30 cellular contexts compared by ENCODE assay signal in the genomic region with DNA sequence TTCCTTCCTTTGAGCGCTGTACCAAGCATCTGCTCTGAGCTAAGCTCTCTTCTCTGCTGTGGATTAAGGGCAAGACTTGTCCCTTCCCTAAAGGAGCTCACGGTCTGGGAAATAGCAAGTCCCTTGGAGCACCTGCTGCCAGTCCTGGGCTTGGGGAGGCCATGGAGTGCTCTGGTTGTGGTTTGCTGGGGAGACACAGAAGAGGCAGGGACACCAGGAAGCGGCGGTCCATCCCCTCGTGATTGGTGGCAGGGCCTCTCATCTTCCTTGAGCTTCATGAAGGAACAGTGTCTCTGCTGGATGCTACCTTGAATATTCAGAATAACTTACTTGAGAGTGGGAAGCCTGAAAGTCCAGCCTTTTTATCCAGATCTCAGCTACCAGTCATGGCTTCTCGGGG. TPM values are rescaled to one million over a fixed set of nuclear protein-coding genes. Genes with fewer than 3 reads are reported as not detected.
"Had no signal": no experiment of that assay in that cellular context is flagged by ENCODE, and none has a peak within 500 bp of the region (broad histone marks: within the 10 kb centered on the region; RNA-seq: fewer than 3 reads in every experiment).

No MANE protein-coding gene starts in this region.

- H3K4me3 ChIP-seq: body of pancreas, colonic mucosa, dorsolateral prefrontal cortex, gastrocnemius medialis, thoracic aorta, upper lobe of left lung had no signal

- H3K4me1 Mint-ChIP-seq: activated CD4-positive, alpha-beta memory T cell treated with anti-CD3 and anti-CD28 coated beads, Interleukin-2, amount 10 ng/mL, durations not matched to agents 7 days and 5 days; activated CD4-positive, alpha-beta T cell treated with anti-CD3 and anti-CD28 coated beads, Interleukin-2, amount 10 ng/mL, durations not matched to agents 7 days and 5 days; activated T-helper 17 cell treated with anti-CD3 and anti-CD28 coated beads, Interleukin-2, amount 50 U/mL, for 72 hours had no signal

- H3K4me1 ChIP-seq: body of pancreas, colonic mucosa, gastrocnemius medialis had no signal

- ATAC-seq: activated naive CD4-positive, alpha-beta T cell treated with anti-CD3 and anti-CD28 coated beads, Interleukin-2, amount 50 U/mL, for 72 hours; activated T-helper 17 cell treated with anti-CD3 and anti-CD28 coated beads, Interleukin-2, amount 50 U/mL, for 72 hours; body of pancreas; effector memory CD8-positive, alpha-beta T cell; gastrocnemius medialis; naive thymus-derived CD4-positive, alpha-beta T cell; right cardiac atrium had no signal

- H3K9me3 ChIP-seq: body of pancreas, colonic mucosa, gastrocnemius medialis, thoracic aorta, upper lobe of left lung had no signal

- H3K9me3 Mint-ChIP-seq: activated CD4-positive, alpha-beta memory T cell treated with anti-CD3 and anti-CD28 coated beads, Interleukin-2, amount 10 ng/mL, durations not matched to agents 7 days and 5 days; activated CD4-positive, alpha-beta T cell treated with anti-CD3 and anti-CD28 coated beads, Interleukin-2, amount 10 ng/mL, durations not matched to agents 7 days and 5 days; effector memory CD8-positive, alpha-beta T cell; T-helper 1 cell treated with Interleukin-12 subunit alpha and Interleukin-12 subunit beta and Interleukin-4 antibody, amounts not matched to agents 30 μg/mL and 1 μg/mL, for 36 hours had no signal

- H3K36me3 ChIP-seq: colonic mucosa, gastrocnemius medialis, thoracic aorta, upper lobe of left lung had no signal

- H3K36me3 Mint-ChIP-seq: activated naive CD4-positive, alpha-beta T cell treated with anti-CD3 and anti-CD28 coated beads, Interleukin-2, amount 50 U/mL, for 72 hours; WTC11 had no signal

- H3K4me3 Mint-ChIP-seq: activated CD4-positive, alpha-beta memory T cell treated with anti-CD3 and anti-CD28 coated beads, Interleukin-2, amount 10 ng/mL, durations not matched to agents 7 days and 5 days; activated CD4-positive, alpha-beta T cell treated with anti-CD3 and anti-CD28 coated beads, Interleukin-2, amount 10 ng/mL, durations not matched to agents 7 days and 5 days; activated T-cell treated with anti-CD3 and anti-CD28 coated beads, Interleukin-2, amount 50 U/mL, for 24 hours; activated T-helper 17 cell treated with anti-CD3 and anti-CD28 coated beads, Interleukin-2, amount 50 U/mL, for 72 hours; effector memory CD8-positive, alpha-beta T cell; naive thymus-derived CD4-positive, alpha-beta T cell; stimulated activated naive CD8-positive, alpha-beta T cell treated with anti-CD3 and anti-CD28 coated beads, Interleukin-15, Interleukin-2, amounts not matched to agents 100 ng/mL and 50 ng/mL, for 24 hours; T-helper 1 cell treated with Interleukin-12 subunit alpha and Interleukin-12 subunit beta and Interleukin-4 antibody, amounts not matched to agents 30 μg/mL and 1 μg/mL, for 36 hours; WTC11 had no signal

- DNase-seq: activated CD4-positive, alpha-beta memory T cell treated with anti-CD3 and anti-CD28 coated beads, Interleukin-2, amount 10 ng/mL, durations not matched to agents 7 days and 5 days; activated CD4-positive, alpha-beta T cell treated with anti-CD3 and anti-CD28 coated beads for 1 hour; activated CD4-positive, alpha-beta T cell treated with anti-CD3 and anti-CD28 coated beads, Interleukin-2, amount 10 ng/mL, durations not matched to agents 7 days and 5 days; activated CD8-positive, alpha-beta memory T cell treated with anti-CD3 and anti-CD28 coated beads, Interleukin-2, amount 50 U/mL, for 48 hours; activated gamma-delta T cell treated with Interleukin-2 at 50 U/mL for 16 hours; activated T-cell treated with anti-CD3 and anti-CD28 coated beads, Interleukin-2, amount 50 U/mL, for 24 hours; aorta; body of pancreas; colonic mucosa; effector memory CD8-positive, alpha-beta T cell; erythroblast; gastrocnemius medialis; glutamatergic neuron; midbrain; naive thymus-derived CD4-positive, alpha-beta T cell; nucleus accumbens; stimulated activated CD4-positive, alpha-beta T cell treated with anti-CD3 and anti-CD28 coated beads, Interleukin-12 subunit alpha, Interleukin-12 subunit beta, amount 100 ng/mL, for 4 hours; stimulated activated CD4-positive, alpha-beta T cell treated with anti-CD3 and anti-CD28 coated beads, Interleukin-4, amount 100 ng/mL, for 1 hour; SW 1271; T1000; upper lobe of left lung had no signal

- H3K27ac ChIP-seq: body of pancreas, colonic mucosa, dorsolateral prefrontal cortex, gastrocnemius medialis, thoracic aorta, upper lobe of left lung had no signal

- H3K27me3 ChIP-seq: body of pancreas, colonic mucosa, upper lobe of left lung had no signal

- H3K27ac Mint-ChIP-seq: activated CD4-positive, alpha-beta memory T cell treated with anti-CD3 and anti-CD28 coated beads, Interleukin-2, amount 10 ng/mL, durations not matched to agents 7 days and 5 days; activated CD4-positive, alpha-beta T cell treated with anti-CD3 and anti-CD28 coated beads, Interleukin-2, amount 10 ng/mL, durations not matched to agents 7 days and 5 days; activated naive CD4-positive, alpha-beta T cell treated with anti-CD3 and anti-CD28 coated beads, Interleukin-2, amount 50 U/mL, for 72 hours; activated T-cell treated with anti-CD3 and anti-CD28 coated beads, Interleukin-2, amount 50 U/mL, for 24 hours; activated T-helper 17 cell treated with anti-CD3 and anti-CD28 coated beads, Interleukin-2, amount 50 U/mL, for 72 hours; effector memory CD8-positive, alpha-beta T cell; naive thymus-derived CD4-positive, alpha-beta T cell; stimulated activated naive CD8-positive, alpha-beta T cell treated with anti-CD3 and anti-CD28 coated beads, Interleukin-15, Interleukin-2, amounts not matched to agents 100 ng/mL and 50 ng/mL, for 24 hours; T-helper 1 cell treated with Interleukin-12 subunit alpha and Interleukin-12 subunit beta and Interleukin-4 antibody, amounts not matched to agents 30 μg/mL and 1 μg/mL, for 36 hours; WTC11 had no signal

RNA-seq across cellular contexts. Expression of gene COL5A1, which starts 35.3 kb away (rescaled TPM):
- polyA plus RNA-seq: naive thymus-derived CD4-positive, alpha-beta T cell; neural cell had no signal
